ENCODE assay signal across 16 cellular contexts in the genomic region with DNA sequence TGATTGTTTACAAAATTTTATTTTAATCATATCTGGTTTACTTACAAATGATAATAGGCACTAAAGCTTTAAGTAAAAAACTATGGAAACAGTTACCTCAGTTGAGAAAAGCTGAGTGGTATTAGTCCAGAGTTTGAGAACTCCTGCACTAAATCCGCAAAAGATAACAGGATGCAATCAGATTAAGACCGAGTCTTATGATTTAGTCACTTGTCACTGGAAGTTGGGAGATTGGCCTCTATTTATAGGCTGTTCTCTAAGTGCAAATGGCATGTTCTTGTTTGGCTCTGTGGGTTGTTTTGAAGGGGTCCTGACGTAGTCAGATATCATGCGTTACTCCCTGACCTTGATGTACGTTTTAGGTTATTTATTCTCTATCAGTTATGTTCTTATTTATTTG. TPM values are rescaled to one million over a fixed set of nuclear protein-coding genes. Genes with fewer than 3 reads are reported as not detected.
DNase-seq lines count a peak whose midpoint lies in the region; ATAC-seq lines count a peak whose summit lies in the region.
"Had no signal": no experiment of that assay in that cellular context is flagged by ENCODE, and none has a peak within 500 bp of the region (broad histone marks: within the 10 kb centered on the region; RNA-seq: fewer than 3 reads in every experiment).

No MANE protein-coding gene starts in this region.

- H3K9me3 ChIP-seq in skeletal muscle tissue (ENCODE audit: control insufficient read depth in 3 of 3, low read length in 3 of 3): no peaks in the 10 kb centered on the region
- no peaks in the 10 kb centered on the region for H3K9me3 ChIP-seq in effector memory CD4-positive, alpha-beta T cell (ENCODE audit: control insufficient read depth, low read length)

- H3K27ac ChIP-seq in skeletal muscle tissue (ENCODE audit: low read depth, low read length): peak overlapping the region; percentile 88
- no peak overlapping the region for H3K27ac ChIP-seq in effector memory CD4-positive, alpha-beta T cell (ENCODE audit: insufficient read depth, low read length, poor library complexity, severe bottlenecking)

- H3K4me3 ChIP-seq in skeletal muscle tissue (ENCODE audit: low read length in 3 of 3): no peak overlapping the region
- no peak overlapping the region for H3K4me3 ChIP-seq in effector memory CD4-positive, alpha-beta T cell (ENCODE audit: insufficient read depth, low read depth, low read length, poor library complexity, severe bottlenecking)
- H3K4me3 ChIP-seq: GM23338 had no signal

- no peaks in the 10 kb centered on the region for H3K27me3 ChIP-seq in skeletal muscle tissue (ENCODE audit: control insufficient read depth in 3 of 3, insufficient read depth in 3 of 3, low read length in 3 of 3)
- no peaks in the 10 kb centered on the region for H3K27me3 ChIP-seq in effector memory CD4-positive, alpha-beta T cell (replicated peaks; ENCODE audit: control insufficient read depth, insufficient read depth, low read length, poor library complexity, severe bottlenecking)

- peaks cover 0 to 2% (median 0%) of the 10 kb centered on the region in 3 donors for H3K36me3 ChIP-seq in skeletal muscle tissue (ENCODE audit: control insufficient read depth in 3 of 3, insufficient read depth in 3 of 3, low read length in 3 of 3)
- no peaks in the 10 kb centered on the region for H3K36me3 ChIP-seq in effector memory CD4-positive, alpha-beta T cell (ENCODE audit: control insufficient read depth, insufficient read depth, low read length)

- intact Hi-C loops in Right ventricle myocardium inferior (cut with DNase I) (no loop called here), cardiac septum (cut with DNase I) (no loop called here), left cardiac atrium (cut with DNase I) (no loop called here)

- DNase-seq in Right ventricle myocardium inferior (ENCODE audit: missing footprints) (no peak), cardiac septum (ENCODE audit: low spot score) (no peak), left cardiac atrium (no peak), myocyte (ENCODE audit: low read depth) (peak; percentile 28), amygdala (lab: John Stamatoyannopoulos, UW) (no peak), NCI-H187 (lab: John Stamatoyannopoulos, UW) (no peak)
- DNase-seq in effector memory CD4-positive, alpha-beta T cell: no peak
- DNase-seq: 8988T; ACHN; C1 segment of cervical spinal cord; Calu3; CD4-positive, alpha-beta T cell; DMS 273 treated with DMSO at 0.1 percent for 48 hours; H7 had no signal

- peak overlapping the region in 1 of 3 donors; percentile 25 for H3K9ac ChIP-seq in skeletal muscle tissue (ENCODE audit: low read depth in 1 of 3, low read length in 3 of 3)

- ATAC-seq in Right ventricle myocardium inferior (peak; percentile 62), left cardiac atrium (peak; percentile 79)
- ATAC-seq: GM23338 had no signal

- peaks cover 24 to 42% (median 27%) of the 10 kb centered on the region in 3 donors for H3K4me1 ChIP-seq in skeletal muscle tissue (ENCODE audit: control insufficient read depth in 3 of 3, insufficient read depth in 3 of 3, low read length in 3 of 3)
- H3K4me1 ChIP-seq in effector memory CD4-positive, alpha-beta T cell (ENCODE audit: control insufficient read depth, insufficient read depth, low read length, poor library complexity, severe bottlenecking): no peaks in the 10 kb centered on the region

RNA-seq across cellular contexts. Expression of a gene that starts 6.3 kb away (rescaled TPM):
- total RNA-seq in Right ventricle myocardium inferior: 33.8 TPM
- total RNA-seq in cardiac septum: 38.5 TPM
- 10 to 100 TPM; 34.0 to 39.0 TPM for total RNA-seq in left cardiac atrium
- 13.0 and 15.2 TPM in 2 replicates for total RNA-seq in myocyte
- 1.2 TPM for polyA plus RNA-seq in myocyte (2012)
- total RNA-seq in skeletal muscle tissue: 32.4 TPM

RNA-seq across cellular contexts. Expression of a gene that starts 57.3 kb away (rescaled TPM):
- 6.3 TPM for total RNA-seq in Right ventricle myocardium inferior
- total RNA-seq in cardiac septum: 6.4 TPM
- 1 to 10 TPM; 6.1 to 6.3 TPM for total RNA-seq in left cardiac atrium
- 12.9 and 14.0 TPM in 2 replicates for total RNA-seq in myocyte
- 4.6 TPM for polyA plus RNA-seq in myocyte (2012)
- 18.8 TPM for total RNA-seq in skeletal muscle tissue
